Comparison of ENCODE assay signal across 8 cellular contexts in the genomic region with DNA sequence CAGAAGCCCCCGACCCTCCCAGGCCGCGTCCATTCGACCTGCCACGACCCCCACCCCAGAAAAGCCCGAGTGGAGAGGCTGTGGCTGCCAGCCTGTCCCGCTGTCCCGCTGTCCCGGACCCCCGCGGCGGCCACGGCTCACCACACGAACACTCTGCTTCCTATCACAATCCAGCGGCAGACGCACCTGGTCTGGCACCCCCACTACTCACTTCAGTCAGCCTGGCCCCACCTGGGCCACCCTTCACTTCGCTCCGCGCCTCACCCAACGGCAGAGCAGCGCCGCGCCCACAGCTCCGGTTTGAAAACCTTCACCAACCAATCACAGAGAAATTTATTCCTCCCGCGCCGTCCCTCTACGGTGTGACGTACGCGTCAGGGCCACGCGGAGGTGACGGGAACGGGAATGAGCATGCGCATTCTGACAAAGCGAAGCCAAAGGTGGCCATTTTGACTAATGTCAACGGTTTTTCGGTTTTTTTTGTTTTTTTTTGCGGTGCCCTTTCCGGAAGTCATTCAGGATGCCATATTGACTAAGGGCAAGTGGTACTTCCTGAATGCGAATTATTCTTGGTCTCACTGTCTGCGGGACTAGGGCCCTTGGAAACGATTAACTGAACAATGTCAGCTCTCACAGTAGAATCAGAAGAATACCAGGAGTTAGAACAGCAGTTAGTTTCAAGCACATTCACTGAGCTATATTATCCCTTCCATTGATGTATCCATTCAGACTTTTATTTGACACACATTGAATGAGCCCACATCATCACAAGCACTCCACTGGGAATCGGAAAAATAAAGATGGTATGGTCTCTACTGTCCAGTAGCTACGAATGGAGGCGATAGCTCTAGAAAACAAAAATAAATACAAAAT. TPM values are rescaled to one million over a fixed set of nuclear protein-coding genes. Genes with fewer than 3 reads are reported as not detected.
DNase-seq lines count a peak whose midpoint lies in the region; ATAC-seq and TF ChIP-seq lines count a peak whose summit lies in the region.

A gene with protein sequence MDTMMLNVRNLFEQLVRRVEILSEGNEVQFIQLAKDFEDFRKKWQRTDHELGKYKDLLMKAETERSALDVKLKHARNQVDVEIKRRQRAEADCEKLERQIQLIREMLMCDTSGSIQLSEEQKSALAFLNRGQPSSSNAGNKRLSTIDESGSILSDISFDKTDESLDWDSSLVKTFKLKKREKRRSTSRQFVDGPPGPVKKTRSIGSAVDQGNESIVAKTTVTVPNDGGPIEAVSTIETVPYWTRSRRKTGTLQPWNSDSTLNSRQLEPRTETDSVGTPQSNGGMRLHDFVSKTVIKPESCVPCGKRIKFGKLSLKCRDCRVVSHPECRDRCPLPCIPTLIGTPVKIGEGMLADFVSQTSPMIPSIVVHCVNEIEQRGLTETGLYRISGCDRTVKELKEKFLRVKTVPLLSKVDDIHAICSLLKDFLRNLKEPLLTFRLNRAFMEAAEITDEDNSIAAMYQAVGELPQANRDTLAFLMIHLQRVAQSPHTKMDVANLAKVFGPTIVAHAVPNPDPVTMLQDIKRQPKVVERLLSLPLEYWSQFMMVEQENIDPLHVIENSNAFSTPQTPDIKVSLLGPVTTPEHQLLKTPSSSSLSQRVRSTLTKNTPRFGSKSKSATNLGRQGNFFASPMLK (minus strand): TSS at position 308 of the 873 bp plus-strand sequence. CDS start 8,779 bp downstream, outside the sequence.

- H3K27me3 ChIP-seq in upper lobe of right lung: no peaks in the 10 kb centered on the region

- TF ChIP-seq CTCF in GM13976 (IDR thresholded peaks at IDR 0.05; ENCODE audit: borderline replicate concordance, control extremely low read depth, extremely low read depth, insufficient read depth, missing control alignments): no peak
- TF ChIP-seq CTCF in upper lobe of right lung (IDR thresholded peaks at IDR 0.05): no peak

- H3K9me3 ChIP-seq in upper lobe of right lung: no peaks in the 10 kb centered on the region

- peak; percentile 98 for ATAC-seq in HG02870 (IDR thresholded peaks at IDR 0.05; ENCODE audit: unreplicated experiment)
- peak; percentile 99 for ATAC-seq in left cardiac atrium
- peak; percentile 99 for ATAC-seq in upper lobe of right lung

- DNase-seq in GM13976 (ENCODE audit: low spot score) (peak; percentile 98), NCI-H146 treated with DMSO at 0.1 percent for 48 hours (lab: John Stamatoyannopoulos, UW; ENCODE audit: unreplicated experiment) (peak; percentile 99), amniotic stem cell (lab: John Stamatoyannopoulos, UW) (peak; percentile 98), left cardiac atrium (peak; percentile 96), posterior vena cava (ENCODE audit: low spot score) (peak; percentile 98), upper lobe of right lung (peak; percentile 95)

- H3K27ac ChIP-seq in upper lobe of right lung: peak within 1 kb of the TSS; percentile 65

- peak within 1 kb of the TSS; percentile 81 for H3K4me3 ChIP-seq in upper lobe of right lung

- intact Hi-C loops in T-helper 1 cell treated with Interleukin-12 subunit alpha and Interleukin-12 subunit beta and Interleukin-4 antibody, amounts not matched to agents 30 ng/mL and 1 ng/mL, for 36 hours (cut with micrococcal nuclease): loop anchor here (1.0 to 5.0 kb wide), 16 partner anchors 14 to 1868 kb away; a partner anchor contains a TSS
- intact Hi-C loops in left cardiac atrium (cut with DNase I): no loop called here
- intact Hi-C loops in posterior vena cava (cut with DNase I): no loop called here
- intact Hi-C loops in upper lobe of right lung (cut with DNase I): no loop called here

- H3K36me3 ChIP-seq in upper lobe of right lung: no peaks in the 10 kb centered on the region

- H3K4me1 ChIP-seq in upper lobe of right lung: peaks cover 8% of the 10 kb centered on the region

- in situ Hi-C loops in GM13976 (cut with MboI; ENCODE audit: low sequenced_read_pairs, unreplicated experiment): no loop called here

RNA-seq across cellular contexts. Expression of the gene that starts here (rescaled TPM):
- 112 TPM in 2 replicates for total RNA-seq in T-helper 1 cell treated with Interleukin-12 subunit alpha and Interleukin-12 subunit beta and Interleukin-4 antibody, amounts not matched to agents 30 ng/mL and 1 ng/mL, for 36 hours
- 10 to 100 TPM in 1 of 2 donors, 1 to 10 TPM in 1; 4.8 to 10.4 TPM for total RNA-seq in left cardiac atrium
- total RNA-seq in posterior vena cava: 10 to 100 TPM in 1 of 2 donors, 1 to 10 TPM in 1; 9.9 to 10.5 TPM
- total RNA-seq in upper lobe of right lung: 10.8 TPM

Comparison
In these comparisons a context has a peak if more than half of its experiments do, and no peak if none do; other contexts are left out.
1. Peak in every context shown above with its lines: DNase-seq, ATAC-seq, H3K4me3 ChIP-seq and H3K27ac ChIP-seq.